ENCODE assay signal across 1 cellular context in the genomic region with DNA sequence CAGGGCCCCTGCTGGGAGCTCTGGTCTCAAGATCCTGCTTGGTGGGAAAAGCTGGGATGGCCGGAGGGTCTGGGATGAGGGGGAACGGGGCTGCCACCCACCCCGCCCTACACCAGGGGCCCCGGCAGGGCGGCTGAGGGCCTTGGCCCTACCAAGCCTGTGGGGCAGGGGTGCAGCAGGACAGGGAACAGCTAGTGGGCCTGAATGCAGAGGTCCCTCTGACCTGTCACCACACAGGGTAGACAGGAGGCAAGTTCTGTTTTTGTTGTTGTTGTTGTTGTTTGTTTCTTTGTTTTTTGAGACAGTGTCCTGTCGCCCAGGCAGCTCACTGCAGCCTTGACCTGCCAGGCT.
TF ChIP-seq lines count a peak whose summit lies in the region.

No MANE protein-coding gene starts in this region.

TF ChIP-seq in GM23338, 12 proteins besides CTCF, POLR2A, EP300 and RAD21 (continued from another document):
- TF ChIP-seq ZNF462 (CRISPR knock-in tag; IDR thresholded peaks at IDR 0.05) (no peak), EZH2phosphoT487 (IDR thresholded peaks at IDR 0.05; ENCODE audit: unreplicated experiment) (no peak), STAT1 (IDR thresholded peaks at IDR 0.05; ENCODE audit: unreplicated experiment) (no peak), JUNB (IDR thresholded peaks at IDR 0.05; ENCODE audit: unreplicated experiment) (no peak)
- TF ChIP-seq, protein P1, sequence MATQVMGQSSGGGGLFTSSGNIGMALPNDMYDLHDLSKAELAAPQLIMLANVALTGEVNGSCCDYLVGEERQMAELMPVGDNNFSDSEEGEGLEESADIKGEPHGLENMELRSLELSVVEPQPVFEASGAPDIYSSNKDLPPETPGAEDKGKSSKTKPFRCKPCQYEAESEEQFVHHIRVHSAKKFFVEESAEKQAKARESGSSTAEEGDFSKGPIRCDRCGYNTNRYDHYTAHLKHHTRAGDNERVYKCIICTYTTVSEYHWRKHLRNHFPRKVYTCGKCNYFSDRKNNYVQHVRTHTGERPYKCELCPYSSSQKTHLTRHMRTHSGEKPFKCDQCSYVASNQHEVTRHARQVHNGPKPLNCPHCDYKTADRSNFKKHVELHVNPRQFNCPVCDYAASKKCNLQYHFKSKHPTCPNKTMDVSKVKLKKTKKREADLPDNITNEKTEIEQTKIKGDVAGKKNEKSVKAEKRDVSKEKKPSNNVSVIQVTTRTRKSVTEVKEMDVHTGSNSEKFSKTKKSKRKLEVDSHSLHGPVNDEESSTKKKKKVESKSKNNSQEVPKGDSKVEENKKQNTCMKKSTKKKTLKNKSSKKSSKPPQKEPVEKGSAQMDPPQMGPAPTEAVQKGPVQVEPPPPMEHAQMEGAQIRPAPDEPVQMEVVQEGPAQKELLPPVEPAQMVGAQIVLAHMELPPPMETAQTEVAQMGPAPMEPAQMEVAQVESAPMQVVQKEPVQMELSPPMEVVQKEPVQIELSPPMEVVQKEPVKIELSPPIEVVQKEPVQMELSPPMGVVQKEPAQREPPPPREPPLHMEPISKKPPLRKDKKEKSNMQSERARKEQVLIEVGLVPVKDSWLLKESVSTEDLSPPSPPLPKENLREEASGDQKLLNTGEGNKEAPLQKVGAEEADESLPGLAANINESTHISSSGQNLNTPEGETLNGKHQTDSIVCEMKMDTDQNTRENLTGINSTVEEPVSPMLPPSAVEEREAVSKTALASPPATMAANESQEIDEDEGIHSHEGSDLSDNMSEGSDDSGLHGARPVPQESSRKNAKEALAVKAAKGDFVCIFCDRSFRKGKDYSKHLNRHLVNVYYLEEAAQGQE (IDR thresholded peaks at IDR 0.05; ENCODE audit: unreplicated experiment), result no peak
